11 cellular contexts compared by ENCODE assay signal in genomic region chr2:20682166-20682565, GRCh38. TPM values are rescaled to one million over a fixed set of nuclear protein-coding genes. Genes with fewer than 3 reads are reported as not detected.
DNase-seq lines count a peak whose midpoint lies in the region; TF ChIP-seq lines count a peak whose summit lies in the region.
"Had no signal": no experiment of that assay in that cellular context is flagged by ENCODE, and none has a peak within 500 bp of the region (broad histone marks: within the 10 kb centered on the region; RNA-seq: fewer than 3 reads in every experiment).

No MANE protein-coding gene starts in this region.

- H3K36me3 Mint-ChIP-seq in Calu3 (ENCODE audit: insufficient read depth, unreplicated experiment), result no peaks in the 10 kb centered on the region

- H3K27me3 Mint-ChIP-seq in Calu3 (ENCODE audit: unreplicated experiment), result no peaks in the 10 kb centered on the region

- H4K20me1 ChIP-seq in neural cell (ENCODE audit: insufficient read depth), result no peaks in the 10 kb centered on the region

- TF ChIP-seq EP300 in Ishikawa (IDR thresholded peaks at IDR 0.05; ENCODE audit: borderline replicate concordance) (no peak), neural cell (conservative IDR thresholded peaks at IDR 0.05; ENCODE audit: poor library complexity, severe bottlenecking) (no peak)

- no peaks in the 10 kb centered on the region for H3K9me2 ChIP-seq in neural cell (ENCODE audit: insufficient read depth, low read length)

- H3K27ac ChIP-seq in neural cell (ENCODE audit: low read length), result no peak overlapping the region
- H3K27ac ChIP-seq: vagina had no signal

- BruUV-seq in Calu3 (replicated peaks; lab: Mats Ljungman, UMichigan), result no TSS peak

- CTCF ChIA-PET in Calu3 (lab: Charles Lee), result no interaction called here

- TF ChIP-seq RAD21 in Ishikawa (IDR thresholded peaks at IDR 0.05; ENCODE audit: low read depth) (peak; percentile 54), neural cell (conservative IDR thresholded peaks at IDR 0.05) (peak; percentile 24)

- TF ChIP-seq CTCF in Calu3 (IDR thresholded peaks at IDR 0.05; ENCODE audit: unreplicated experiment), result peak; percentile 34
- TF ChIP-seq CTCF in neural cell (IDR thresholded peaks at IDR 0.05; ENCODE audit: poor library complexity, severe bottlenecking), result peak; percentile 28

- DNase-seq in Calu3 (no peak), dermis blood vessel endothelial cell (peak; percentile 64), T-helper 2 cell (no peak), NCI-H146 (lab: John Stamatoyannopoulos, UW) (no peak), COLO829 (ENCODE audit: low spot score) (no peak)
- DNase-seq in stimulated activated naive CD4-positive, alpha-beta T cell treated with Interleukin-2 at 50 U/mL for 16 hours (lab: John Stamatoyannopoulos, UW), result no peak
- DNase-seq: activated gamma-delta T cell; stimulated activated CD4-positive, alpha-beta T cell treated with anti-CD3 and anti-CD28 coated beads, Interleukin-12 subunit alpha, Interleukin-12 subunit beta, amount 100 ng/mL, for 4 hours had no signal

- intact Hi-C loops in Calu3 (cut with micrococcal nuclease; ENCODE audit: unreplicated experiment), result loop anchor here (1.0 to 5.0 kb wide), 2 partner anchors 75 to 281 kb away; no protein-coding TSS in a partner anchor

- H3K9me3 Mint-ChIP-seq in Calu3 (ENCODE audit: low read depth, unreplicated experiment), result no peaks in the 10 kb centered on the region

- H3K27me3 ChIP-seq in neural cell (ENCODE audit: insufficient read depth, low read depth, low read length), result no peaks in the 10 kb centered on the region
- H3K27me3 ChIP-seq: vagina had no signal

- H3K9ac ChIP-seq in neural cell (ENCODE audit: low read length), result no peak overlapping the region

- no peak overlapping the region for H3K4me3 ChIP-seq in neural cell (ENCODE audit: low read length)
- H3K4me3 ChIP-seq: vagina had no signal

- H3K27ac Mint-ChIP-seq in Calu3 (ENCODE audit: unreplicated experiment), result no peak overlapping the region

- H3K4me2 ChIP-seq in neural cell (ENCODE audit: low read length), result no peak overlapping the region

- no peaks in the 10 kb centered on the region for H3K79me2 ChIP-seq in neural cell (replicated peaks; ENCODE audit: insufficient read depth, low read length)

- no peaks in the 10 kb centered on the region for H3K36me3 ChIP-seq in neural cell (ENCODE audit: insufficient read depth, low read length)

- H3K4me3 Mint-ChIP-seq in Calu3 (ENCODE audit: low read depth, unreplicated experiment), result no peak overlapping the region

- H2AFZ ChIP-seq in neural cell (ENCODE audit: low read depth, low read length), result no peak overlapping the region

- no peaks in the 10 kb centered on the region for H3K9me3 ChIP-seq in neural cell (ENCODE audit: low read length)
- H3K9me3 ChIP-seq: vagina had no signal

- no peaks in the 10 kb centered on the region for H3F3A ChIP-seq in neural cell (ENCODE audit: insufficient read depth, low read length, poor library complexity, severe bottlenecking)

- H3K4me1 Mint-ChIP-seq in Calu3 (ENCODE audit: low read depth, unreplicated experiment), result no peaks in the 10 kb centered on the region

TF ChIP-seq in Ishikawa, 13 proteins besides CTCF, POLR2A, EP300 and RAD21:
- TF ChIP-seq FOXM1 (IDR thresholded peaks at IDR 0.05; ENCODE audit: borderline replicate concordance, low read depth) (no peak), YY1 (IDR thresholded peaks at IDR 0.05; ENCODE audit: low read depth) (no peak)

TF ChIP-seq in neural cell, 6 proteins besides CTCF, POLR2A, EP300 and RAD21:
- TF ChIP-seq REST (IDR thresholded peaks at IDR 0.05; ENCODE audit: borderline replicate concordance) (no peak), POLR2AphosphoS5 (IDR thresholded peaks at IDR 0.05) (no peak), MXI1 (conservative IDR thresholded peaks at IDR 0.05; ENCODE audit: poor library complexity, severe bottlenecking) (no peak)

RNA-seq across cellular contexts. Expression of gene GDF7, which starts 15.2 kb away (rescaled TPM):
- total RNA-seq in Calu3 (2022) (not detected in 2 replicates), dermis blood vessel endothelial cell (5.4 and 28.1 TPM in 2 replicates)
- 0.38 and 0.62 TPM in 2 replicates for polyA plus RNA-seq in neural cell
- 0.73 and 1.0 TPM in 2 replicates for polyA minus RNA-seq in neural cell

RNA-seq across cellular contexts. Expression of gene HS1BP3, which starts 31.3 kb away (rescaled TPM):
- 26.4 and 28.5 TPM in 2 replicates for total RNA-seq in Calu3 (2022)
- total RNA-seq in dermis blood vessel endothelial cell, result 36.9 and 49.9 TPM in 2 replicates
- polyA plus RNA-seq in neural cell, result 8.9 and 12.1 TPM in 2 replicates
- polyA minus RNA-seq in neural cell, result 13.1 and 16.2 TPM in 2 replicates
